Comparison of ENCODE assay signal across 8 cellular contexts in genomic region chr16:54697677-54698076, GRCh38.
"Had no signal": no experiment of that assay in that cellular context is flagged by ENCODE, and none has a peak within 500 bp of the region (broad histone marks: within the 10 kb centered on the region; RNA-seq: fewer than 3 reads in every experiment).

No MANE protein-coding gene starts in this region.

- H3K9ac ChIP-seq: GM23248 had no signal

- DNase-seq: GM23248, GOT3, H9, HCEC 1CT, HFFc6 had no signal

- ATAC-seq: GM23338, HCT116 had no signal

- H3K9me3 ChIP-seq: HAP-1 had no signal

- H3K4me3 ChIP-seq: GM23248, GM23338, HAP-1 had no signal

- H3K4me1 ChIP-seq: HAP-1 had no signal

- H3K27ac Mint-ChIP-seq: GM23338, H9, HFFc6 had no signal

- H3K27ac ChIP-seq: GM23248 had no signal

- H3K4me3 Mint-ChIP-seq: GM23338, H9, HFFc6 had no signal

- H3K36me3 ChIP-seq: HAP-1 had no signal

- H3K4me2 ChIP-seq: GM23338 had no signal

- H3K9me3 Mint-ChIP-seq: HFFc6 had no signal

- H2AFZ ChIP-seq: GM23248, GM23338 had no signal

- H3K4me1 Mint-ChIP-seq: GM23338, H9 had no signal
